In genomic region chrX:138856881-138857280, GRCh38 we compare ENCODE assay signal across 16 cellular contexts.
"Had no signal": no experiment of that assay in that cellular context is flagged by ENCODE, and none has a peak within 500 bp of the region (broad histone marks: within the 10 kb centered on the region; RNA-seq: fewer than 3 reads in every experiment).

No MANE protein-coding gene starts in this region.

- ATAC-seq: activated naive CD4-positive, alpha-beta T cell treated with anti-CD3 and anti-CD28 coated beads, Interleukin-2, amount 50 U/mL, for 72 hours; naive thymus-derived CD8-positive, alpha-beta T cell; stimulated activated naive CD8-positive, alpha-beta T cell treated with anti-CD3 and anti-CD28 coated beads, Interleukin-15, Interleukin-2, amounts not matched to agents 100 U/mL and 50 U/mL, for 24 hours had no signal

- H3K79me2 ChIP-seq: parathyroid adenoma had no signal

- H3K36me3 ChIP-seq: adrenal gland, sigmoid colon, transverse colon, uterus had no signal

- H3K9ac ChIP-seq: parathyroid adenoma had no signal

- H3K27ac ChIP-seq: adrenal gland, dorsolateral prefrontal cortex, parathyroid adenoma, sigmoid colon, transverse colon, uterus had no signal

- H2AFZ ChIP-seq: parathyroid adenoma had no signal

- DNase-seq: activated CD4-positive, alpha-beta T cell treated with anti-CD3 and anti-CD28 coated beads, Interleukin-2, amount 50 U/mL, for 48 hours; activated gamma-delta T cell; adrenal gland; dorsolateral prefrontal cortex; endodermal cell; erythroblast; mesendoderm; naive thymus-derived CD8-positive, alpha-beta T cell; sigmoid colon; stimulated activated CD4-positive, alpha-beta T cell treated with anti-CD3 and anti-CD28 coated beads, Interleukin-12 subunit alpha, Interleukin-12 subunit beta, amount 100 ng/mL, for 4 hours; stimulated activated CD4-positive, alpha-beta T cell treated with anti-CD3 and anti-CD28 coated beads, Interleukin-2, amount 100 ng/mL, for 24 hours; stimulated activated naive CD8-positive, alpha-beta T cell treated with anti-CD3 and anti-CD28 coated beads, Interleukin-15, Interleukin-2, amounts not matched to agents 100 U/mL and 50 U/mL, for 24 hours; transverse colon; uterus had no signal

- H3K4me3 ChIP-seq: adrenal gland, dorsolateral prefrontal cortex, sigmoid colon, transverse colon, uterus had no signal

- H3K4me1 ChIP-seq: adrenal gland, parathyroid adenoma, sigmoid colon, transverse colon, uterus had no signal

- H3K27me3 ChIP-seq: adrenal gland, sigmoid colon, transverse colon, uterus had no signal

- H3K9me3 ChIP-seq: adrenal gland, sigmoid colon, transverse colon, uterus had no signal
